8 cellular contexts compared by ENCODE assay signal in genomic region chr20:4720977-4721349, GRCh38.
A peak's percentile ranks its signal among the peaks of the same experiment; 100 is the strongest.
DNase-seq lines count a peak whose midpoint lies in the region; ATAC-seq and TF ChIP-seq lines count a peak whose summit lies in the region.

No MANE protein-coding gene starts in this region.

- TF ChIP-seq CTCF in parathyroid adenoma (IDR thresholded peaks at IDR 0.05) (no peak), tibial artery (IDR thresholded peaks at IDR 0.05) (no peak)

- H3K27me3 ChIP-seq in parathyroid adenoma (ENCODE audit: control insufficient read depth, insufficient read depth, low read length) (no peaks in the 10 kb centered on the region), tibial artery (peaks cover 0 to 17% of the 10 kb centered on the region in 2 donors)

- intact Hi-C loops in tibial artery (cut with DNase I; ENCODE audit: low total_unique reads): no loop called here

- no peaks in the 10 kb centered on the region for H3K27me3 Mint-ChIP-seq in central memory CD8-positive, alpha-beta T cell

- H3K9ac ChIP-seq in parathyroid adenoma: no peak overlapping the region

- H3K4me1 ChIP-seq in parathyroid adenoma (no peaks in the 10 kb centered on the region), tibial artery (peaks cover 0 to 9% (median 3%) of the 10 kb centered on the region in 4 donors)

- DNase-seq in central memory CD8-positive, alpha-beta T cell (ENCODE audit: low spot score in 2 of 2): no peak
- no peak for DNase-seq in DMS114 treated with DMSO at 0.1 percent for 48 hours (lab: John Stamatoyannopoulos, UW; ENCODE audit: unreplicated experiment)
- no peak for DNase-seq in activated CD4-positive, alpha-beta T cell treated with anti-CD3 and anti-CD28 coated beads, Interleukin-2, amount 50 U/mL, for 48 hours
- DNase-seq in tibial artery: no peak

- H3K36me3 Mint-ChIP-seq in central memory CD8-positive, alpha-beta T cell (ENCODE audit: insufficient read depth): no peaks in the 10 kb centered on the region

- peak overlapping the region; percentile 43 for H3K4me2 ChIP-seq in parathyroid adenoma (ENCODE audit: low read length)

- H3K36me3 ChIP-seq in parathyroid adenoma (ENCODE audit: control insufficient read depth, insufficient read depth, low read length) (no peaks in the 10 kb centered on the region), tibial artery (no peaks in the 10 kb centered on the region)

- H3K27ac Mint-ChIP-seq in central memory CD8-positive, alpha-beta T cell (ENCODE audit: low read depth): no peak overlapping the region

- ATAC-seq in GM18907 (IDR thresholded peaks at IDR 0.05; ENCODE audit: unreplicated experiment): peak; percentile 9
- peak; percentile 9 for ATAC-seq in HG03196 (IDR thresholded peaks at IDR 0.05; ENCODE audit: unreplicated experiment)
- ATAC-seq in central memory CD8-positive, alpha-beta T cell (replicated peaks; ENCODE audit: extremely low read depth, poor library complexity, severe bottlenecking): peak; percentile 25
- no peak for ATAC-seq in GM18498 (IDR thresholded peaks at IDR 0.05; ENCODE audit: unreplicated experiment)

- H3K4me3 Mint-ChIP-seq in central memory CD8-positive, alpha-beta T cell: no peak overlapping the region

- H3K9me3 ChIP-seq in parathyroid adenoma (ENCODE audit: control insufficient read depth, low read length) (no peaks in the 10 kb centered on the region), tibial artery (no peaks in the 10 kb centered on the region)

- no peaks in the 10 kb centered on the region for H3K9me3 Mint-ChIP-seq in central memory CD8-positive, alpha-beta T cell

- no peaks in the 10 kb centered on the region for H3K79me2 ChIP-seq in parathyroid adenoma

- H3K27ac ChIP-seq in parathyroid adenoma (no peak overlapping the region), tibial artery (no peak overlapping the region)

- peaks cover 9% of the 10 kb centered on the region for H3K4me1 Mint-ChIP-seq in central memory CD8-positive, alpha-beta T cell

- H3K4me3 ChIP-seq in parathyroid adenoma (ENCODE audit: low read depth, low read length) (peak overlapping the region; percentile 3), tibial artery (no peak overlapping the region)

- peak overlapping the region; percentile 89 for H2AFZ ChIP-seq in parathyroid adenoma
